In the genomic region with DNA sequence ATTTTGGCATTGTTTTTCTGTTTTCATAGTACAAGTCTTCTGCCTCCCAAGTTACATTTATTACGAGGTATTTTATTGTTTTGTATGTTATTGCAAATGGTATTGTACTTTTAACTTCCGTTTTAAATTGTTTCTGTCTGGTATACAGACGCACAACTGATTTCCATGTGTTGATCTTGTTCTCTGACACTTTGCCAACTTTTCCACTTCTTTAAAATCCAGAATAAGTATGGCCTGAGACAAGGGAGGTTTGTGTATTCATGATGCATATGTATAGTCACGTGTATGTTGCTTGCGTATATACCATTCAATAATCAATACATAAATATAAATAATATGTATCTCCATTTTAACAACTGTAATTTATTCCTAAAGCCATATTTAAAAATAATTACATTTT, we compare ENCODE assay signal across 8 cellular contexts. TPM values are rescaled to one million over a fixed set of nuclear protein-coding genes. Genes with fewer than 3 reads are reported as not detected.
A peak's percentile ranks its signal among the peaks of the same experiment; 100 is the strongest.
DNase-seq lines count a peak whose midpoint lies in the region; ATAC-seq, FAIRE-seq and TF ChIP-seq lines count a peak whose summit lies in the region.

No MANE protein-coding gene starts in this region.

- TF ChIP-seq CTCF in heart right ventricle (IDR thresholded peaks at IDR 0.05): no peak
- TF ChIP-seq CTCF in kidney (IDR thresholded peaks at IDR 0.05; ENCODE audit: borderline replicate concordance, extremely low read depth, insufficient read depth): no peak
- TF ChIP-seq CTCF in type B pancreatic cell (conservative IDR thresholded peaks at IDR 0.05): no peak

- H3K27me3 ChIP-seq in heart right ventricle (no peaks in the 10 kb centered on the region), aorta (ENCODE audit: control insufficient read depth in 1 of 2, insufficient read depth in 2 of 2, low read length in 1 of 2) (no peaks in the 10 kb centered on the region)

- 67 to 80% methylated on average over 5 of the region's 5 CpGs for WGBS in heart right ventricle, 2 donors
- WGBS in aorta, 2 donors: 48 to 49% methylated on average over 5 of the region's 5 CpGs

- FAIRE-seq in kidney (lab: Jason Lieb, UNC) (peak; percentile 87), urothelium cell line (lab: Jason Lieb, UNC) (peak; percentile 53)

- H3K36me3 ChIP-seq in heart right ventricle (peaks cover 0 to 16% (median 7%) of the 10 kb centered on the region in 9 donors), kidney (ENCODE audit: control insufficient read depth in 1 of 2, insufficient read depth in 2 of 2, low read length in 2 of 2) (no peaks in the 10 kb centered on the region), aorta (ENCODE audit: control insufficient read depth in 1 of 2, insufficient read depth in 2 of 2, low read length in 1 of 2) (no peaks in the 10 kb centered on the region)

- POLR2A ChIA-PET in activated naive CD8-positive, alpha-beta T cell treated with anti-CD3 and anti-CD28 coated beads, Interleukin-2, amount 10 ng/mL, durations not matched to agents 7 days and 5 days (lab: Charles Lee): interaction anchor here (0.7 to 1.7 kb wide), 5 partner anchors 13 to 539 kb away, joined by 4 to 5 read pairs (median 4); a partner anchor contains a TSS

- no peak for ATAC-seq in heart right ventricle
- ATAC-seq in left ventricle myocardium superior: no peak
- no peak for ATAC-seq in activated naive CD8-positive, alpha-beta T cell treated with anti-CD3 and anti-CD28 coated beads, Interleukin-2, amount 10 ng/mL, durations not matched to agents 7 days and 5 days (ENCODE audit: low read depth)
- ATAC-seq in HG02938 (IDR thresholded peaks at IDR 0.05; ENCODE audit: unreplicated experiment): no peak
- ATAC-seq in aorta (ENCODE audit: low FRiP score): no peak

- H3K9me3 ChIP-seq in heart right ventricle: peaks cover 0 to 13% (median 4%) of the 10 kb centered on the region in 11 donors
- peaks cover 3% of the 10 kb centered on the region in 2 donors for H3K9me3 ChIP-seq in kidney (ENCODE audit: control insufficient read depth in 1 of 2, low read length in 2 of 2)
- H3K9me3 ChIP-seq in aorta (ENCODE audit: control insufficient read depth, low read length): no peaks in the 10 kb centered on the region

- peaks cover 8% of the 10 kb centered on the region for H3K36me3 Mint-ChIP-seq in activated naive CD8-positive, alpha-beta T cell treated with anti-CD3 and anti-CD28 coated beads, Interleukin-2, amount 10 ng/mL, durations not matched to agents 7 days and 5 days
- H3K36me3 Mint-ChIP-seq in type B pancreatic cell: no peaks in the 10 kb centered on the region

- H3K4me1 Mint-ChIP-seq in activated naive CD8-positive, alpha-beta T cell treated with anti-CD3 and anti-CD28 coated beads, Interleukin-2, amount 10 ng/mL, durations not matched to agents 7 days and 5 days: peaks cover 12% of the 10 kb centered on the region
- no peaks in the 10 kb centered on the region for H3K4me1 Mint-ChIP-seq in type B pancreatic cell (ENCODE audit: unreplicated experiment)

- H3K9me3 Mint-ChIP-seq in activated naive CD8-positive, alpha-beta T cell treated with anti-CD3 and anti-CD28 coated beads, Interleukin-2, amount 10 ng/mL, durations not matched to agents 7 days and 5 days: peaks cover 13% of the 10 kb centered on the region
- H3K9me3 Mint-ChIP-seq in type B pancreatic cell: peaks cover 5% of the 10 kb centered on the region

- peak overlapping the region; percentile 35 for H3K4me3 Mint-ChIP-seq in activated naive CD8-positive, alpha-beta T cell treated with anti-CD3 and anti-CD28 coated beads, Interleukin-2, amount 10 ng/mL, durations not matched to agents 7 days and 5 days
- no peak overlapping the region for H3K4me3 Mint-ChIP-seq in type B pancreatic cell

- H3K9ac ChIP-seq in kidney (ENCODE audit: low read length in 2 of 2): no peak overlapping the region

- DNase-seq in heart right ventricle: no peak
- no peak for DNase-seq in left ventricle myocardium superior
- no peak for DNase-seq in activated naive CD8-positive, alpha-beta T cell treated with anti-CD3 and anti-CD28 coated beads, Interleukin-2, amount 10 ng/mL, durations not matched to agents 7 days and 5 days
- no peak for DNase-seq in kidney
- no peak for DNase-seq in urothelium cell line (ENCODE audit: low spot score)
- no peak for DNase-seq in type B pancreatic cell (ENCODE audit: extremely low spot score, unreplicated experiment)
- no peak for DNase-seq in aorta

- H3K4me3 ChIP-seq in heart right ventricle: peak overlapping the region in 9 of 10 donors; percentile 23 to 58 (median 46)
- H3K4me3 ChIP-seq in kidney (ENCODE audit: low read length in 2 of 2): peak overlapping the region; percentile 57 to 60
- H3K4me3 ChIP-seq in aorta (ENCODE audit: low read length in 2 of 2): no peak overlapping the region

- peak overlapping the region in 6 of 10 donors; percentile 77 to 91 (median 88) for H3K27ac ChIP-seq in heart right ventricle
- no peak overlapping the region for H3K27ac ChIP-seq in kidney (ENCODE audit: low read depth in 2 of 2, low read length in 2 of 2)
- H3K27ac ChIP-seq in aorta (ENCODE audit: low read depth in 1 of 2, low read length in 2 of 2): no peak overlapping the region

- no peak overlapping the region for H3K27ac Mint-ChIP-seq in activated naive CD8-positive, alpha-beta T cell treated with anti-CD3 and anti-CD28 coated beads, Interleukin-2, amount 10 ng/mL, durations not matched to agents 7 days and 5 days
- no peak overlapping the region for H3K27ac Mint-ChIP-seq in type B pancreatic cell

- H3K27me3 Mint-ChIP-seq in activated naive CD8-positive, alpha-beta T cell treated with anti-CD3 and anti-CD28 coated beads, Interleukin-2, amount 10 ng/mL, durations not matched to agents 7 days and 5 days: no peaks in the 10 kb centered on the region
- H3K27me3 Mint-ChIP-seq in type B pancreatic cell: no peaks in the 10 kb centered on the region

- peaks cover 0 to 28% (median 10%) of the 10 kb centered on the region in 9 donors for H3K4me1 ChIP-seq in heart right ventricle
- peaks cover 0 to 4% of the 10 kb centered on the region in 2 donors for H3K4me1 ChIP-seq in kidney (ENCODE audit: control insufficient read depth in 1 of 2, insufficient read depth in 1 of 2, low read depth in 1 of 2, low read length in 2 of 2)
- H3K4me1 ChIP-seq in aorta (ENCODE audit: control insufficient read depth in 1 of 2, insufficient read depth in 2 of 2, low read length in 2 of 2): no peaks in the 10 kb centered on the region

- intact Hi-C loops in heart right ventricle (cut with DNase I) (loop anchor here in 1 of 10 donors (10.0 kb wide), 1 partner anchor 1342 kb away; a partner anchor contains a TSS), left ventricle myocardium superior (cut with micrococcal nuclease) (no loop called here), kidney (cut with DNase I) (no loop called here), aorta (cut with DNase I) (no loop called here)

RNA-seq across cellular contexts. Expression of a gene that starts 41.2 kb away (rescaled TPM):
- total RNA-seq in heart right ventricle (10 to 100 TPM in 5 of 10 donors, 1 to 10 TPM in 5; 6.0 to 45.9 (median 10.7) TPM), left ventricle myocardium superior (10.7 TPM), kidney (33.4 TPM), type B pancreatic cell (ENCODE audit: low replicate concordance) (0.40 and 4.2 TPM in 2 replicates), aorta (1,000 to 10,000 TPM in 1 of 2 donors, 100 to 1,000 TPM in 1; 700 to 1,026 TPM)
- polyA plus RNA-seq in heart right ventricle (10 to 100 TPM in 1 of 2 donors, 1 to 10 TPM in 1; 5.2 to 13.6 TPM), kidney (ENCODE audit: insufficient read depth, low read depth, low replicate concordance) (2.7 TPM), aorta (100 to 1,000 TPM in 1 of 2 donors, 10 to 100 TPM in 1; 68.6 to 378 TPM)
- not detected for total RNA-seq in activated naive CD8-positive, alpha-beta T cell treated with anti-CD3 and anti-CD28 coated beads, Interleukin-2, amount 10 ng/mL, durations not matched to agents 7 days and 5 days

Comparison
In these comparisons a context has a peak if more than half of its experiments do, and no peak if none do; other contexts are left out.
1. H3K27ac ChIP-seq: peak in heart right ventricle (6 of 10); none in kidney (0 of 2) and aorta (0 of 2).
2. H3K4me3 ChIP-seq: peak in heart right ventricle (9 of 10) and kidney (2 of 2); none in aorta (0 of 2).
3. RNA of a gene that starts 41.2 kb away (total RNA-seq): 700 to 1,026 TPM in aorta; 33.4 TPM in kidney (single experiment), 6.0 to 45.9 TPM in heart right ventricle, 10.7 TPM in left ventricle myocardium superior (single experiment), 0.40 to 4.2 TPM in type B pancreatic cell and not detected in activated naive CD8-positive, alpha-beta T cell treated with anti-CD3 and anti-CD28 coated beads, Interleukin-2, amount 10 ng/mL, durations not matched to agents 7 days and 5 days; every median in the first group is over 10 times any median in the second.